ENCODE assay signal across 1 cellular context in the genomic region with DNA sequence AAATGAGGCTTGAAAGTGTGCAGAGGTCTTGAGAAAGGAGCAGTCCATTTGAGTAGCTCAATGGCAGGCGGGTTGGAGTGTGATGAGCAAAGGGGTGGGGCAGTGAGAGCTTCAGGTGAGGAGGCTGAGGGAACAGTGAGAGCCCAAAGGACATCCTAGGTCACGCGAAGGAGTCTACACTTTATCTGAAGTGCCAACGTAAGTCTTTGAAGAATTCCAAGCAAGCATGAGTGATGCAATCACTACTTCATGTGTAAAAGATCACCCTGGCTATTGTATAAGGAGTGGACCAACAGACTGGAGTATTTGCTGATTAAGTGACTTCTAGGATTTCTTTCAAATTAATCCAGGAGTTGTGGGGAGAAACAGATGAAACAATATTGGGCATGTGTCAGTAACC.
TF ChIP-seq lines count a peak whose summit lies in the region.

No MANE protein-coding gene starts in this region.

TF ChIP-seq in K562, 482 proteins besides CTCF, POLR2A, EP300 and RAD21:
- TF ChIP-seq CEBPB (tag; IDR thresholded peaks at IDR 0.05) (peak; percentile 36; the same call in 1 of the 2 replicates), SREBF2 (CRISPR knock-in tag; IDR thresholded peaks at IDR 0.05) (no peak), CEBPG (CRISPR knock-in tag; IDR thresholded peaks at IDR 0.05) (no peak), CEBPG (tag; conservative IDR thresholded peaks at IDR 0.05 in 1 of 2, IDR thresholded peaks at IDR 0.05 in 1 of 2) (peak; percentile 11 to 48; a peak in 1 of 4 replicates), ZFX (CRISPR knock-in tag; IDR thresholded peaks at IDR 0.05) (no peak)
- TF ChIP-seq, protein P1, sequence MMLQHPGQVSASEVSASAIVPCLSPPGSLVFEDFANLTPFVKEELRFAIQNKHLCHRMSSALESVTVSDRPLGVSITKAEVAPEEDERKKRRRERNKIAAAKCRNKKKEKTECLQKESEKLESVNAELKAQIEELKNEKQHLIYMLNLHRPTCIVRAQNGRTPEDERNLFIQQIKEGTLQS (IDR thresholded peaks at IDR 0.05): peak; percentile 47
- TF ChIP-seq, protein P1 (CRISPR knock-in tag; conservative IDR thresholded peaks at IDR 0.05): no peak
